In the genomic region with DNA sequence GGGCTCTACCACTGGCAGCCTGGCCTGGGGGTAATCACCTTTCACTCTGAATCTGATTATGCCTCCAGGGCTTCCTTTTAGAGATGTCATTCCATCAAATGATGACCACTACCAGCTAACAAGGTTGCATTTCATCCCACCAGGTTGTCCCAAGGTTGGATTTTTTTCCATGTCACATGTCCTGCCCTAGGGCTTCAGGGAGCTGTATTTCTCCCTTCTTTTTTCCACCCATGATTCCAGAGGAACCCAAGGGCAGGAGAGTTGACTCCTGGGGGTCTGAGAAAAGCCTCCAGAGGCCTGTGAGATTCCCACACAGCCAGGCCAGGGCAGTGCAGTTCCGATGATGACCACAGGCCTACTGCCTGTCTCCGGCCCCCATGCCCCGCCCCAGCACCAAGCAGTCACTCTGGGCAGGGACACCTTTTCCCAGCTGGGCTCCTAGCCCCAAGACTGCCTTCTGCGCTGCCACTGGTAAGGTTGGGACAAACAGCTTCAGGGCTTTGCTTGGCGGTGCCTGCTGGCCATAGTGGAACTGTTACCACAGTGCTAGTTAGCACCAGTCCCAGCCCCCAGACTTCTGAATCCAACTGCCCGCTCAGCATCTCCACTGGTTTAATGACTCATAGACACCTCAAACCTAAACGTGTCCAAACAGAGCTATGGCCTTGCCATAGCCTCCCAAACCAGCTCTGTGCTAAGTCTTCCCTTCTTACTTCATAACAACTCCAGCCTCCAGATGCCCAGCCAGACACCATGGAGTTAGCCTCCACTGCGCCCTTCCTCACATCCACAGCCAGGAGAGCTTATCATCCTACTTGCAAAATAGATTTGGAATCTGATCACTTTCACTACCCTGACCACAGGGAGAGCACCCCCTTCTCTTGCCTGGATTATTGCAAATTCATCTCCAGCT, we compare ENCODE assay signal across 1 cellular context.
TF ChIP-seq lines count a peak whose summit lies in the region.

No MANE protein-coding gene starts in this region.

TF ChIP-seq in K562, 482 proteins besides CTCF, POLR2A, EP300 and RAD21 (continued from another document and continues in another):
- TF ChIP-seq, protein P1, sequence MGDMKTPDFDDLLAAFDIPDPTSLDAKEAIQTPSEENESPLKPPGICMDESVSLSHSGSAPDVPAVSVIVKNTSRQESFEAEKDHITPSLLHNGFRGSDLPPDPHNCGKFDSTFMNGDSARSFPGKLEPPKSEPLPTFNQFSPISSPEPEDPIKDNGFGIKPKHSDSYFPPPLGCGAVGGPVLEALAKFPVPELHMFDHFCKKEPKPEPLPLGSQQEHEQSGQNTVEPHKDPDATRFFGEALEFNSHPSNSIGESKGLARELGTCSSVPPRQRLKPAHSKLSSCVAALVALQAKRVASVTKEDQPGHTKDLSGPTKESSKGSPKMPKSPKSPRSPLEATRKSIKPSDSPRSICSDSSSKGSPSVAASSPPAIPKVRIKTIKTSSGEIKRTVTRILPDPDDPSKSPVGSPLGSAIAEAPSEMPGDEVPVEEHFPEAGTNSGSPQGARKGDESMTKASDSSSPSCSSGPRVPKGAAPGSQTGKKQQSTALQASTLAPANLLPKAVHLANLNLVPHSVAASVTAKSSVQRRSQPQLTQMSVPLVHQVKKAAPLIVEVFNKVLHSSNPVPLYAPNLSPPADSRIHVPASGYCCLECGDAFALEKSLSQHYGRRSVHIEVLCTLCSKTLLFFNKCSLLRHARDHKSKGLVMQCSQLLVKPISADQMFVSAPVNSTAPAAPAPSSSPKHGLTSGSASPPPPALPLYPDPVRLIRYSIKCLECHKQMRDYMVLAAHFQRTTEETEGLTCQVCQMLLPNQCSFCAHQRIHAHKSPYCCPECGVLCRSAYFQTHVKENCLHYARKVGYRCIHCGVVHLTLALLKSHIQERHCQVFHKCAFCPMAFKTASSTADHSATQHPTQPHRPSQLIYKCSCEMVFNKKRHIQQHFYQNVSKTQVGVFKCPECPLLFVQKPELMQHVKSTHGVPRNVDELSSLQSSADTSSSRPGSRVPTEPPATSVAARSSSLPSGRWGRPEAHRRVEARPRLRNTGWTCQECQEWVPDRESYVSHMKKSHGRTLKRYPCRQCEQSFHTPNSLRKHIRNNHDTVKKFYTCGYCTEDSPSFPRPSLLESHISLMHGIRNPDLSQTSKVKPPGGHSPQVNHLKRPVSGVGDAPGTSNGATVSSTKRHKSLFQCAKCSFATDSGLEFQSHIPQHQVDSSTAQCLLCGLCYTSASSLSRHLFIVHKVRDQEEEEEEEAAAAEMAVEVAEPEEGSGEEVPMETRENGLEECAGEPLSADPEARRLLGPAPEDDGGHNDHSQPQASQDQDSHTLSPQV (IDR thresholded peaks at IDR 0.05) = peak; percentile 98
- TF ChIP-seq ZNF41 (CRISPR knock-in tag; conservative IDR thresholded peaks at IDR 0.05) = no peak
- no peak for TF ChIP-seq TBP (optimal IDR thresholded peaks at IDR 0.05; ENCODE audit: low read depth, low read length)
- TF ChIP-seq SIX5 (IDR thresholded peaks at IDR 0.05; ENCODE audit: borderline replicate concordance in 1 of 2, insufficient read depth in 1 of 2, low read depth in 1 of 2, low read length in 2 of 2) = no peak
- no peak for TF ChIP-seq PHB2 (IDR thresholded peaks at IDR 0.05; ENCODE audit: low read depth)
- TF ChIP-seq HNRNPL (IDR thresholded peaks at IDR 0.05; ENCODE audit: low read depth, low read length) = no peak
- no peak for TF ChIP-seq FOXK1 (CRISPR knock-in tag; IDR thresholded peaks at IDR 0.05; ENCODE audit: borderline replicate concordance)
- no peak for TF ChIP-seq TRIM24 (IDR thresholded peaks at IDR 0.05)
- TF ChIP-seq, protein P2, sequence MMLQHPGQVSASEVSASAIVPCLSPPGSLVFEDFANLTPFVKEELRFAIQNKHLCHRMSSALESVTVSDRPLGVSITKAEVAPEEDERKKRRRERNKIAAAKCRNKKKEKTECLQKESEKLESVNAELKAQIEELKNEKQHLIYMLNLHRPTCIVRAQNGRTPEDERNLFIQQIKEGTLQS (IDR thresholded peaks at IDR 0.05) = peak; percentile 51
- TF ChIP-seq, protein P2 (CRISPR knock-in tag; conservative IDR thresholded peaks at IDR 0.05) = no peak
- TF ChIP-seq NFE2L1 (tag; IDR thresholded peaks at IDR 0.05; ENCODE audit: borderline replicate concordance, low read depth) = no peak
- no peak for TF ChIP-seq POLR3A (IDR thresholded peaks at IDR 0.05; ENCODE audit: borderline replicate concordance, extremely low read depth, insufficient read depth, insufficient read length)
- TF ChIP-seq SRSF1 (IDR thresholded peaks at IDR 0.05; ENCODE audit: low read depth, low read length) = no peak
- TF ChIP-seq ZNF668 (CRISPR knock-in tag; IDR thresholded peaks at IDR 0.05) = no peak
- TF ChIP-seq HSF4 (CRISPR knock-in tag; IDR thresholded peaks at IDR 0.05; ENCODE audit: borderline replicate concordance) = peak; percentile 50; the same call in 1 of the 2 replicates
- no peak; the same call in 1 of the 2 replicates for TF ChIP-seq RHOXF2B (CRISPR knock-in tag; conservative IDR thresholded peaks at IDR 0.05)
- no peak for TF ChIP-seq TFAM (CRISPR knock-in tag; conservative IDR thresholded peaks at IDR 0.05)
- no peak for TF ChIP-seq SUPT5H (IDR thresholded peaks at IDR 0.05)
- no peak for TF ChIP-seq RBBP5 (IDR thresholded peaks at IDR 0.05; ENCODE audit: borderline replicate concordance, insufficient read depth, low read length, poor library complexity, severe bottlenecking)
- TF ChIP-seq, protein P3, sequence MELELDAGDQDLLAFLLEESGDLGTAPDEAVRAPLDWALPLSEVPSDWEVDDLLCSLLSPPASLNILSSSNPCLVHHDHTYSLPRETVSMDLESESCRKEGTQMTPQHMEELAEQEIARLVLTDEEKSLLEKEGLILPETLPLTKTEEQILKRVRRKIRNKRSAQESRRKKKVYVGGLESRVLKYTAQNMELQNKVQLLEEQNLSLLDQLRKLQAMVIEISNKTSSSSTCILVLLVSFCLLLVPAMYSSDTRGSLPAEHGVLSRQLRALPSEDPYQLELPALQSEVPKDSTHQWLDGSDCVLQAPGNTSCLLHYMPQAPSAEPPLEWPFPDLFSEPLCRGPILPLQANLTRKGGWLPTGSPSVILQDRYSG (tag; conservative IDR thresholded peaks at IDR 0.05; ENCODE audit: low read depth) = peak; percentile 45; the same call in 1 of the 2 replicates
- no peak for TF ChIP-seq ZNF561 (CRISPR knock-in tag; conservative IDR thresholded peaks at IDR 0.05)
- no peak for TF ChIP-seq NUFIP1 (IDR thresholded peaks at IDR 0.05; ENCODE audit: partially characterized antibody)
- TF ChIP-seq, protein P4, sequence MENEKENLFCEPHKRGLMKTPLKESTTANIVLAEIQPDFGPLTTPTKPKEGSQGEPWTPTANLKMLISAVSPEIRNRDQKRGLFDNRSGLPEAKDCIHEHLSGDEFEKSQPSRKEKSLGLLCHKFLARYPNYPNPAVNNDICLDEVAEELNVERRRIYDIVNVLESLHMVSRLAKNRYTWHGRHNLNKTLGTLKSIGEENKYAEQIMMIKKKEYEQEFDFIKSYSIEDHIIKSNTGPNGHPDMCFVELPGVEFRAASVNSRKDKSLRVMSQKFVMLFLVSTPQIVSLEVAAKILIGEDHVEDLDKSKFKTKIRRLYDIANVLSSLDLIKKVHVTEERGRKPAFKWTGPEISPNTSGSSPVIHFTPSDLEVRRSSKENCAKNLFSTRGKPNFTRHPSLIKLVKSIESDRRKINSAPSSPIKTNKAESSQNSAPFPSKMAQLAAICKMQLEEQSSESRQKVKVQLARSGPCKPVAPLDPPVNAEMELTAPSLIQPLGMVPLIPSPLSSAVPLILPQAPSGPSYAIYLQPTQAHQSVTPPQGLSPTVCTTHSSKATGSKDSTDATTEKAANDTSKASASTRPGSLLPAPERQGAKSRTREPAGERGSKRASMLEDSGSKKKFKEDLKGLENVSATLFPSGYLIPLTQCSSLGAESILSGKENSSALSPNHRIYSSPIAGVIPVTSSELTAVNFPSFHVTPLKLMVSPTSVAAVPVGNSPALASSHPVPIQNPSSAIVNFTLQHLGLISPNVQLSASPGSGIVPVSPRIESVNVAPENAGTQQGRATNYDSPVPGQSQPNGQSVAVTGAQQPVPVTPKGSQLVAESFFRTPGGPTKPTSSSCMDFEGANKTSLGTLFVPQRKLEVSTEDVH (IDR thresholded peaks at IDR 0.05; ENCODE audit: low read depth, partially characterized antibody) = no peak
- no peak for TF ChIP-seq KDM5B (IDR thresholded peaks at IDR 0.05; ENCODE audit: insufficient replicate concordance, low read depth, low read length)
- TF ChIP-seq STAT5B (CRISPR knock-in tag; IDR thresholded peaks at IDR 0.05) = no peak
- TF ChIP-seq, protein P5, sequence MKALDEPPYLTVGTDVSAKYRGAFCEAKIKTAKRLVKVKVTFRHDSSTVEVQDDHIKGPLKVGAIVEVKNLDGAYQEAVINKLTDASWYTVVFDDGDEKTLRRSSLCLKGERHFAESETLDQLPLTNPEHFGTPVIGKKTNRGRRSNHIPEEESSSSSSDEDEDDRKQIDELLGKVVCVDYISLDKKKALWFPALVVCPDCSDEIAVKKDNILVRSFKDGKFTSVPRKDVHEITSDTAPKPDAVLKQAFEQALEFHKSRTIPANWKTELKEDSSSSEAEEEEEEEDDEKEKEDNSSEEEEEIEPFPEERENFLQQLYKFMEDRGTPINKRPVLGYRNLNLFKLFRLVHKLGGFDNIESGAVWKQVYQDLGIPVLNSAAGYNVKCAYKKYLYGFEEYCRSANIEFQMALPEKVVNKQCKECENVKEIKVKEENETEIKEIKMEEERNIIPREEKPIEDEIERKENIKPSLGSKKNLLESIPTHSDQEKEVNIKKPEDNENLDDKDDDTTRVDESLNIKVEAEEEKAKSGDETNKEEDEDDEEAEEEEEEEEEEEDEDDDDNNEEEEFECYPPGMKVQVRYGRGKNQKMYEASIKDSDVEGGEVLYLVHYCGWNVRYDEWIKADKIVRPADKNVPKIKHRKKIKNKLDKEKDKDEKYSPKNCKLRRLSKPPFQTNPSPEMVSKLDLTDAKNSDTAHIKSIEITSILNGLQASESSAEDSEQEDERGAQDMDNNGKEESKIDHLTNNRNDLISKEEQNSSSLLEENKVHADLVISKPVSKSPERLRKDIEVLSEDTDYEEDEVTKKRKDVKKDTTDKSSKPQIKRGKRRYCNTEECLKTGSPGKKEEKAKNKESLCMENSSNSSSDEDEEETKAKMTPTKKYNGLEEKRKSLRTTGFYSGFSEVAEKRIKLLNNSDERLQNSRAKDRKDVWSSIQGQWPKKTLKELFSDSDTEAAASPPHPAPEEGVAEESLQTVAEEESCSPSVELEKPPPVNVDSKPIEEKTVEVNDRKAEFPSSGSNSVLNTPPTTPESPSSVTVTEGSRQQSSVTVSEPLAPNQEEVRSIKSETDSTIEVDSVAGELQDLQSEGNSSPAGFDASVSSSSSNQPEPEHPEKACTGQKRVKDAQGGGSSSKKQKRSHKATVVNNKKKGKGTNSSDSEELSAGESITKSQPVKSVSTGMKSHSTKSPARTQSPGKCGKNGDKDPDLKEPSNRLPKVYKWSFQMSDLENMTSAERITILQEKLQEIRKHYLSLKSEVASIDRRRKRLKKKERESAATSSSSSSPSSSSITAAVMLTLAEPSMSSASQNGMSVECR (CRISPR knock-in tag; IDR thresholded peaks at IDR 0.05) = no peak
- no peak for TF ChIP-seq FOXA1 (IDR thresholded peaks at IDR 0.05; ENCODE audit: borderline replicate concordance)
- TF ChIP-seq BMI1 (IDR thresholded peaks at IDR 0.05; ENCODE audit: low read length) = no peak
- TF ChIP-seq, protein P6, sequence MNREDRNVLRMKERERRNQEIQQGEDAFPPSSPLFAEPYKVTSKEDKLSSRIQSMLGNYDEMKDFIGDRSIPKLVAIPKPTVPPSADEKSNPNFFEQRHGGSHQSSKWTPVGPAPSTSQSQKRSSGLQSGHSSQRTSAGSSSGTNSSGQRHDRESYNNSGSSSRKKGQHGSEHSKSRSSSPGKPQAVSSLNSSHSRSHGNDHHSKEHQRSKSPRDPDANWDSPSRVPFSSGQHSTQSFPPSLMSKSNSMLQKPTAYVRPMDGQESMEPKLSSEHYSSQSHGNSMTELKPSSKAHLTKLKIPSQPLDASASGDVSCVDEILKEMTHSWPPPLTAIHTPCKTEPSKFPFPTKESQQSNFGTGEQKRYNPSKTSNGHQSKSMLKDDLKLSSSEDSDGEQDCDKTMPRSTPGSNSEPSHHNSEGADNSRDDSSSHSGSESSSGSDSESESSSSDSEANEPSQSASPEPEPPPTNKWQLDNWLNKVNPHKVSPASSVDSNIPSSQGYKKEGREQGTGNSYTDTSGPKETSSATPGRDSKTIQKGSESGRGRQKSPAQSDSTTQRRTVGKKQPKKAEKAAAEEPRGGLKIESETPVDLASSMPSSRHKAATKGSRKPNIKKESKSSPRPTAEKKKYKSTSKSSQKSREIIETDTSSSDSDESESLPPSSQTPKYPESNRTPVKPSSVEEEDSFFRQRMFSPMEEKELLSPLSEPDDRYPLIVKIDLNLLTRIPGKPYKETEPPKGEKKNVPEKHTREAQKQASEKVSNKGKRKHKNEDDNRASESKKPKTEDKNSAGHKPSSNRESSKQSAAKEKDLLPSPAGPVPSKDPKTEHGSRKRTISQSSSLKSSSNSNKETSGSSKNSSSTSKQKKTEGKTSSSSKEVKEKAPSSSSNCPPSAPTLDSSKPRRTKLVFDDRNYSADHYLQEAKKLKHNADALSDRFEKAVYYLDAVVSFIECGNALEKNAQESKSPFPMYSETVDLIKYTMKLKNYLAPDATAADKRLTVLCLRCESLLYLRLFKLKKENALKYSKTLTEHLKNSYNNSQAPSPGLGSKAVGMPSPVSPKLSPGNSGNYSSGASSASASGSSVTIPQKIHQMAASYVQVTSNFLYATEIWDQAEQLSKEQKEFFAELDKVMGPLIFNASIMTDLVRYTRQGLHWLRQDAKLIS (CRISPR knock-in tag; IDR thresholded peaks at IDR 0.05) = no peak
- TF ChIP-seq GABPA (tag; conservative IDR thresholded peaks at IDR 0.05; ENCODE audit: low read depth) = no peak
- no peak for TF ChIP-seq MEF2A (IDR thresholded peaks at IDR 0.05; ENCODE audit: control insufficient read depth, low read depth, low read length)
- TF ChIP-seq ELF2 (CRISPR knock-in tag; IDR thresholded peaks at IDR 0.05) = peak; percentile 18; the same call in 1 of the 2 replicates
- TF ChIP-seq ZC3H11A (IDR thresholded peaks at IDR 0.05; ENCODE audit: low read depth, low read length) = no peak
- peak; percentile 47; the same call in 1 of the 2 replicates for TF ChIP-seq KLF1 (tag; IDR thresholded peaks at IDR 0.05)
- TF ChIP-seq POLR2AphosphoS2 (IDR thresholded peaks at IDR 0.05; ENCODE audit: low read length) = no peak
- TF ChIP-seq THRAP3 (IDR thresholded peaks at IDR 0.05; ENCODE audit: borderline replicate concordance) = no peak
- TF ChIP-seq, protein P7, sequence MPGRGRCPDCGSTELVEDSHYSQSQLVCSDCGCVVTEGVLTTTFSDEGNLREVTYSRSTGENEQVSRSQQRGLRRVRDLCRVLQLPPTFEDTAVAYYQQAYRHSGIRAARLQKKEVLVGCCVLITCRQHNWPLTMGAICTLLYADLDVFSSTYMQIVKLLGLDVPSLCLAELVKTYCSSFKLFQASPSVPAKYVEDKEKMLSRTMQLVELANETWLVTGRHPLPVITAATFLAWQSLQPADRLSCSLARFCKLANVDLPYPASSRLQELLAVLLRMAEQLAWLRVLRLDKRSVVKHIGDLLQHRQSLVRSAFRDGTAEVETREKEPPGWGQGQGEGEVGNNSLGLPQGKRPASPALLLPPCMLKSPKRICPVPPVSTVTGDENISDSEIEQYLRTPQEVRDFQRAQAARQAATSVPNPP (IDR thresholded peaks at IDR 0.05; ENCODE audit: borderline replicate concordance, insufficient read depth, insufficient read length) = no peak
- TF ChIP-seq, protein P8, sequence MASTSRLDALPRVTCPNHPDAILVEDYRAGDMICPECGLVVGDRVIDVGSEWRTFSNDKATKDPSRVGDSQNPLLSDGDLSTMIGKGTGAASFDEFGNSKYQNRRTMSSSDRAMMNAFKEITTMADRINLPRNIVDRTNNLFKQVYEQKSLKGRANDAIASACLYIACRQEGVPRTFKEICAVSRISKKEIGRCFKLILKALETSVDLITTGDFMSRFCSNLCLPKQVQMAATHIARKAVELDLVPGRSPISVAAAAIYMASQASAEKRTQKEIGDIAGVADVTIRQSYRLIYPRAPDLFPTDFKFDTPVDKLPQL (IDR thresholded peaks at IDR 0.05; ENCODE audit: extremely low read depth, insufficient read length) = no peak
